In the genomic region with DNA sequence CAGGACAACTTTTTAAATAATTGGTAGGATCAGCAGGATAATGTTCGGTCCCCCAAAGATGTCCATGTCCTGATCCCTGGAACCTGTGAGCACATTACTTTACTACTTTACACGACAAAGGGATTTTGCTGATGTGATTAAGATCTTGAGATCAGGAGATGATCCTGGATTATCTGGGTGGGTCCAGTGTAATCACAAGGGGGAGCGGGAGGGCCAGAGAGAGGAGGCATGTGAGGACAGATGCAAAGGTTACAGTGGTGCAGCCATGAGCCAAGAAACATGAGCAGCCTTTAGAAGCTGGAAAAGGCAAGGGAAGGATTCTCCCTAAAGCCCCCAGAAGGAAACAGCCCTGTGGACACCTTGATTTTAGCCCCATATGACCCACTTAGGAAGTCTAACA, we compare ENCODE assay signal across 22 cellular contexts. TPM values are rescaled to one million over a fixed set of nuclear protein-coding genes. Genes with fewer than 3 reads are reported as not detected.
"Had no signal": no experiment of that assay in that cellular context is flagged by ENCODE, and none has a peak within 500 bp of the region (broad histone marks: within the 10 kb centered on the region; RNA-seq: fewer than 3 reads in every experiment).

No MANE protein-coding gene starts in this region.

- H3K4me3 ChIP-seq: SJCRH30 had no signal

- H3K9me3 ChIP-seq: SJCRH30 had no signal

- H3K4me1 ChIP-seq: SJCRH30 had no signal

- ATAC-seq: Panc1, PC-3, Right ventricle myocardium inferior, SK-N-SH treated with all-trans-retinoic acid at 6 μM for 48 hours had no signal

- H3K36me3 ChIP-seq: SJCRH30 had no signal

- H3K27me3 ChIP-seq: SJCRH30 had no signal

- H3K27ac ChIP-seq: SJCRH30 had no signal

- DNase-seq: KBM-7; MV-4-11; NCI-H1048; NCI-H1105; NCI-H1417 treated with DMSO at 0.1 percent for 48 hours; NCI-H146; NCI-H1694 treated with DMSO at 0.1 percent for 48 hours; NCI-H2081; NCI-H2107; NCI-H2227 treated with DMSO at 0.1 percent for 48 hours; NCI-H526; NK-92 treated with Interleukin-12 subunit alpha and Interleukin-12 subunit beta, amount 100 ng/mL, for 24 hours; PC-3; SHP77 treated with DMSO at 0.1 percent for 48 hours; SJCRH30 had no signal

RNA-seq across cellular contexts. Expression of a gene that starts 33.1 kb away (rescaled TPM):
- total RNA-seq: HT-29, LHCN-M2, MCF 10A, PC-3, Right ventricle myocardium inferior, RPMI7951 had no signal
